Comparison of ENCODE assay signal across 2 cellular contexts in genomic region chr14:102298267-102298666, GRCh38.
TF ChIP-seq lines count a peak whose summit lies in the region.

No MANE protein-coding gene starts in this region.

TF ChIP-seq in WTC11, 78 proteins besides CTCF, POLR2A, EP300 and RAD21:
- TF ChIP-seq NFYB (CRISPR knock-in tag; conservative IDR thresholded peaks at IDR 0.05; ENCODE audit: low read depth), result 0 out of 2 replicates have a peak, but pooled peaks have one; percentile 29

TF ChIP-seq in HepG2, 621 proteins besides CTCF, POLR2A, EP300 and RAD21:
- TF ChIP-seq NFYC (CRISPR knock-in tag; IDR thresholded peaks at IDR 0.05) (peak; percentile 31), NFYB (CRISPR knock-in tag; IDR thresholded peaks at IDR 0.05) (peak; percentile 54)
TF ChIP-seq in HepG2: peak in this region for 2; not testable (repeated sequence) for 619.
